Comparison of ENCODE assay signal across 8 cellular contexts in genomic region chr15:74695597-74696397, GRCh38. TPM values are rescaled to one million over a fixed set of nuclear protein-coding genes. Genes with fewer than 3 reads are reported as not detected.
DNase-seq lines count a peak whose midpoint lies in the region; ATAC-seq and TF ChIP-seq lines count a peak whose summit lies in the region.

A gene with protein sequence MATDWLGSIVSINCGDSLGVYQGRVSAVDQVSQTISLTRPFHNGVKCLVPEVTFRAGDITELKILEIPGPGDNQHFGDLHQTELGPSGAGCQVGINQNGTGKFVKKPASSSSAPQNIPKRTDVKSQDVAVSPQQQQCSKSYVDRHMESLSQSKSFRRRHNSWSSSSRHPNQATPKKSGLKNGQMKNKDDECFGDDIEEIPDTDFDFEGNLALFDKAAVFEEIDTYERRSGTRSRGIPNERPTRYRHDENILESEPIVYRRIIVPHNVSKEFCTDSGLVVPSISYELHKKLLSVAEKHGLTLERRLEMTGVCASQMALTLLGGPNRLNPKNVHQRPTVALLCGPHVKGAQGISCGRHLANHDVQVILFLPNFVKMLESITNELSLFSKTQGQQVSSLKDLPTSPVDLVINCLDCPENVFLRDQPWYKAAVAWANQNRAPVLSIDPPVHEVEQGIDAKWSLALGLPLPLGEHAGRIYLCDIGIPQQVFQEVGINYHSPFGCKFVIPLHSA (minus strand): TSS chr15:74696024. CDS start chr15:74675124, 20,900 bp downstream.

- peak within 1 kb of the TSS; percentile 93 for H3K4me2 ChIP-seq in parathyroid adenoma (ENCODE audit: low read length)

- peak within 1 kb of the TSS; percentile 56 for H3K9ac ChIP-seq in parathyroid adenoma

- intact Hi-C loops in tibial artery (cut with DNase I; ENCODE audit: low total_unique reads), result no loop called here

- peak within 1 kb of the TSS; percentile 98 for H3K27ac Mint-ChIP-seq in activated naive CD8-positive, alpha-beta T cell treated with anti-CD3 and anti-CD28 coated beads, Interleukin-2, amount 50 U/mL, for 24 hours

- peak; percentile 85 for DNase-seq in EL
- DNase-seq in HCEC 1CT, result peak; percentile 84
- peak; percentile 43 for DNase-seq in NCI-H1092 treated with DMSO at 0.1 percent for 48 hours (lab: John Stamatoyannopoulos, UW)
- DNase-seq in SW480 (ENCODE audit: low spot score), result peak; percentile 68
- peak; percentile 91 for DNase-seq in activated naive CD8-positive, alpha-beta T cell treated with anti-CD3 and anti-CD28 coated beads, Interleukin-2, amount 50 U/mL, for 24 hours
- peak; percentile 89 to 95 for DNase-seq in cardiac muscle cell (ENCODE audit: low read depth in 1 of 2, low spot score in 1 of 2)
- DNase-seq in tibial artery, result peak; percentile 87 to 90

- peak within 1 kb of the TSS; percentile 99 for H3K4me3 Mint-ChIP-seq in activated naive CD8-positive, alpha-beta T cell treated with anti-CD3 and anti-CD28 coated beads, Interleukin-2, amount 50 U/mL, for 24 hours

- no peak for TF ChIP-seq CTCF in cardiac muscle cell (IDR thresholded peaks at IDR 0.05; ENCODE audit: low read depth, low read length)
- TF ChIP-seq CTCF in parathyroid adenoma (IDR thresholded peaks at IDR 0.05), result no peak
- TF ChIP-seq CTCF in tibial artery (IDR thresholded peaks at IDR 0.05), result no peak

- peaks cover 13% of the 10 kb centered on the region for H3K79me2 ChIP-seq in parathyroid adenoma

- H3K27me3 Mint-ChIP-seq in activated naive CD8-positive, alpha-beta T cell treated with anti-CD3 and anti-CD28 coated beads, Interleukin-2, amount 50 U/mL, for 24 hours, result no peaks in the 10 kb centered on the region

- H3K36me3 ChIP-seq in cardiac muscle cell (no peaks in the 10 kb centered on the region), parathyroid adenoma (ENCODE audit: control insufficient read depth, insufficient read depth, low read length) (no peaks in the 10 kb centered on the region), tibial artery (no peaks in the 10 kb centered on the region)

- H3K27ac ChIP-seq in cardiac muscle cell (peak within 1 kb of the TSS; percentile 80), parathyroid adenoma (peak within 1 kb of the TSS; percentile 76), tibial artery (peak within 1 kb of the TSS; percentile 85 to 89)

- peak within 1 kb of the TSS; percentile 95 for H2AFZ ChIP-seq in parathyroid adenoma

- no peaks in the 10 kb centered on the region for H3K9me3 Mint-ChIP-seq in activated naive CD8-positive, alpha-beta T cell treated with anti-CD3 and anti-CD28 coated beads, Interleukin-2, amount 50 U/mL, for 24 hours

- H3K4me1 ChIP-seq in cardiac muscle cell (ENCODE audit: low read depth) (peaks cover 6% of the 10 kb centered on the region), parathyroid adenoma (no peaks in the 10 kb centered on the region), tibial artery (peaks cover 0 to 32% (median 23%) of the 10 kb centered on the region in 4 donors)

- H3K27me3 ChIP-seq in cardiac muscle cell, result no peaks in the 10 kb centered on the region
- H3K27me3 ChIP-seq in parathyroid adenoma (ENCODE audit: control insufficient read depth, insufficient read depth, low read length), result no peaks in the 10 kb centered on the region
- H3K27me3 ChIP-seq in tibial artery, result no peaks in the 10 kb centered on the region

- H3K9me3 ChIP-seq in cardiac muscle cell (ENCODE audit: low read depth), result no peaks in the 10 kb centered on the region
- no peaks in the 10 kb centered on the region for H3K9me3 ChIP-seq in parathyroid adenoma (ENCODE audit: control insufficient read depth, low read length)
- no peaks in the 10 kb centered on the region for H3K9me3 ChIP-seq in tibial artery

- peaks cover 2% of the 10 kb centered on the region for H3K36me3 Mint-ChIP-seq in activated naive CD8-positive, alpha-beta T cell treated with anti-CD3 and anti-CD28 coated beads, Interleukin-2, amount 50 U/mL, for 24 hours (ENCODE audit: low read depth)

- H3K4me3 ChIP-seq in cardiac muscle cell (peak within 1 kb of the TSS; percentile 67), parathyroid adenoma (ENCODE audit: low read depth, low read length) (peak within 1 kb of the TSS; percentile 86), tibial artery (peak within 1 kb of the TSS; percentile 84 to 92)

- peak; percentile 94 for ATAC-seq in activated naive CD8-positive, alpha-beta T cell treated with anti-CD3 and anti-CD28 coated beads, Interleukin-2, amount 50 U/mL, for 24 hours

- peaks cover 39% of the 10 kb centered on the region for H3K4me1 Mint-ChIP-seq in activated naive CD8-positive, alpha-beta T cell treated with anti-CD3 and anti-CD28 coated beads, Interleukin-2, amount 50 U/mL, for 24 hours

RNA-seq across cellular contexts. Expression of the gene that starts here (rescaled TPM):
- total RNA-seq in cardiac muscle cell, result 16.1 and 17.6 TPM in 2 replicates
- 25.2 and 41.5 TPM in 2 replicates for polyA plus RNA-seq in cardiac muscle cell

Comparison
In these comparisons a context has a peak if more than half of its experiments do, and no peak if none do; other contexts are left out.
1. Peak in every context shown above with its lines: DNase-seq, ATAC-seq, H3K4me3 ChIP-seq and H3K27ac ChIP-seq.